ENCODE assay signal across 8 cellular contexts in genomic region chr4:92303621-92304027, GRCh38. TPM values are rescaled to one million over a fixed set of nuclear protein-coding genes. Genes with fewer than 3 reads are reported as not detected.
DNase-seq lines count a peak whose midpoint lies in the region; ATAC-seq and TF ChIP-seq lines count a peak whose summit lies in the region.

Gene GRID2 (plus strand): TSS chr4:92303966.

- DNase-seq in H7, result peak; percentile 78
- no peak for DNase-seq in SK-N-MC (ENCODE audit: low read depth, low spot score)
- DNase-seq in left ventricle myocardium superior, result peak; percentile 41
- no peak for DNase-seq in sciatic nerve (ENCODE audit: low spot score)
- DNase-seq in activated CD8-positive, alpha-beta T cell treated with anti-CD3 and anti-CD28 coated beads for 36 hours, result no peak
- no peak for DNase-seq in activated CD4-positive, alpha-beta memory T cell treated with anti-CD3 and anti-CD28 coated beads for 36 hours

- intact Hi-C loops in left ventricle myocardium superior (cut with micrococcal nuclease), result no loop called here
- intact Hi-C loops in sciatic nerve (cut with DNase I), result no loop called here
- intact Hi-C loops in activated CD8-positive, alpha-beta T cell treated with anti-CD3 and anti-CD28 coated beads for 36 hours (cut with micrococcal nuclease), result no loop called here
- intact Hi-C loops in activated CD4-positive, alpha-beta memory T cell treated with anti-CD3 and anti-CD28 coated beads for 36 hours (cut with micrococcal nuclease), result loop anchor here (5.0 kb wide), 1 partner anchor 1529 kb away; no protein-coding TSS in a partner anchor

- H3K9ac ChIP-seq in SK-N-MC (ENCODE audit: insufficient read length), result no peak within 1 kb of the TSS

- peaks cover 27% of the 10 kb centered on the region for H3K27me3 Mint-ChIP-seq in activated CD8-positive, alpha-beta T cell treated with anti-CD3 and anti-CD28 coated beads for 36 hours
- H3K27me3 Mint-ChIP-seq in activated CD4-positive, alpha-beta memory T cell treated with anti-CD3 and anti-CD28 coated beads for 36 hours, result peaks cover 21% of the 10 kb centered on the region

- ATAC-seq in left ventricle myocardium superior, result peak; percentile 66
- ATAC-seq in sciatic nerve, result peak; percentile 42
- ATAC-seq in activated CD8-positive, alpha-beta T cell treated with anti-CD3 and anti-CD28 coated beads for 36 hours, result no peak
- ATAC-seq in GM21529 (IDR thresholded peaks at IDR 0.05; ENCODE audit: unreplicated experiment), result no peak
- ATAC-seq in GM18511 (IDR thresholded peaks at IDR 0.05; ENCODE audit: unreplicated experiment), result no peak

- no peak for TF ChIP-seq CTCF in activated CD8-positive, alpha-beta T cell treated with anti-CD3 and anti-CD28 coated beads for 36 hours (IDR thresholded peaks at IDR 0.05)

- H3K27ac Mint-ChIP-seq in activated CD8-positive, alpha-beta T cell treated with anti-CD3 and anti-CD28 coated beads for 36 hours, result no peak within 1 kb of the TSS
- no peak within 1 kb of the TSS for H3K27ac Mint-ChIP-seq in activated CD4-positive, alpha-beta memory T cell treated with anti-CD3 and anti-CD28 coated beads for 36 hours

- H3K9me3 Mint-ChIP-seq in activated CD8-positive, alpha-beta T cell treated with anti-CD3 and anti-CD28 coated beads for 36 hours, result no peaks in the 10 kb centered on the region
- H3K9me3 Mint-ChIP-seq in activated CD4-positive, alpha-beta memory T cell treated with anti-CD3 and anti-CD28 coated beads for 36 hours, result no peaks in the 10 kb centered on the region

- no peaks in the 10 kb centered on the region; the same call in 1 of the 2 replicates for H3K27me3 ChIP-seq in H7 (ENCODE audit: control insufficient read depth, insufficient read depth, low read length)

- CTCF ChIA-PET in activated CD8-positive, alpha-beta T cell treated with anti-CD3 and anti-CD28 coated beads for 36 hours (lab: Charles Lee), result no interaction called here
- CTCF ChIA-PET in activated CD4-positive, alpha-beta memory T cell treated with anti-CD3 and anti-CD28 coated beads for 36 hours (lab: Charles Lee), result no interaction called here

- peak within 1 kb of the TSS; percentile 81 for H3K4me3 ChIP-seq in H7 (ENCODE audit: insufficient read depth, low read depth, low read length)
- peak within 1 kb of the TSS; percentile 87 for H3K4me3 ChIP-seq in SK-N-MC

- no peak within 1 kb of the TSS for H3K4me3 Mint-ChIP-seq in activated CD8-positive, alpha-beta T cell treated with anti-CD3 and anti-CD28 coated beads for 36 hours
- H3K4me3 Mint-ChIP-seq in activated CD4-positive, alpha-beta memory T cell treated with anti-CD3 and anti-CD28 coated beads for 36 hours, result no peak within 1 kb of the TSS

- H3K9me3 ChIP-seq in SK-N-MC (ENCODE audit: low read depth, low read length), result no peaks in the 10 kb centered on the region

- no peaks in the 10 kb centered on the region for H3K4me1 Mint-ChIP-seq in activated CD8-positive, alpha-beta T cell treated with anti-CD3 and anti-CD28 coated beads for 36 hours (ENCODE audit: low read depth)
- peaks cover 4% of the 10 kb centered on the region for H3K4me1 Mint-ChIP-seq in activated CD4-positive, alpha-beta memory T cell treated with anti-CD3 and anti-CD28 coated beads for 36 hours (ENCODE audit: low read depth)

- H3K27ac ChIP-seq in SK-N-MC, result no peak within 1 kb of the TSS

- H3K36me3 ChIP-seq in H7 (replicated peaks; ENCODE audit: control insufficient read depth, insufficient read depth, low read length), result no peaks in the 10 kb centered on the region
- H3K36me3 ChIP-seq in SK-N-MC (ENCODE audit: insufficient read depth, low read length), result no peaks in the 10 kb centered on the region

- H3K36me3 Mint-ChIP-seq in activated CD8-positive, alpha-beta T cell treated with anti-CD3 and anti-CD28 coated beads for 36 hours (ENCODE audit: low read depth), result peaks cover 1% of the 10 kb centered on the region
- no peaks in the 10 kb centered on the region for H3K36me3 Mint-ChIP-seq in activated CD4-positive, alpha-beta memory T cell treated with anti-CD3 and anti-CD28 coated beads for 36 hours

- POLR2A ChIA-PET in activated CD8-positive, alpha-beta T cell treated with anti-CD3 and anti-CD28 coated beads for 36 hours (lab: Charles Lee), result no interaction called here
- POLR2A ChIA-PET in activated CD4-positive, alpha-beta memory T cell treated with anti-CD3 and anti-CD28 coated beads for 36 hours (lab: Charles Lee), result no interaction called here

RNA-seq across cellular contexts. Expression of gene GRID2, which starts in this region (rescaled TPM):
- total RNA-seq in H7 (2014; rRNA removed; shearing (Covaris generic)), result 19.1 and 25.6 TPM in 2 replicates
- 0.40 TPM for total RNA-seq in left ventricle myocardium superior
- 1.4 TPM for total RNA-seq in sciatic nerve
- total RNA-seq in activated CD8-positive, alpha-beta T cell treated with anti-CD3 and anti-CD28 coated beads for 36 hours, result not detected
- not detected for total RNA-seq in activated CD4-positive, alpha-beta memory T cell treated with anti-CD3 and anti-CD28 coated beads for 36 hours

Comparison
In these comparisons a context has a peak if more than half of its experiments do, and no peak if none do; other contexts are left out.
1. Peak in DNase-seq and ATAC-seq in left ventricle myocardium superior; RNA of the gene not detected or under 1 TPM.